Comparison of ENCODE assay signal across 24 cellular contexts in the genomic region with DNA sequence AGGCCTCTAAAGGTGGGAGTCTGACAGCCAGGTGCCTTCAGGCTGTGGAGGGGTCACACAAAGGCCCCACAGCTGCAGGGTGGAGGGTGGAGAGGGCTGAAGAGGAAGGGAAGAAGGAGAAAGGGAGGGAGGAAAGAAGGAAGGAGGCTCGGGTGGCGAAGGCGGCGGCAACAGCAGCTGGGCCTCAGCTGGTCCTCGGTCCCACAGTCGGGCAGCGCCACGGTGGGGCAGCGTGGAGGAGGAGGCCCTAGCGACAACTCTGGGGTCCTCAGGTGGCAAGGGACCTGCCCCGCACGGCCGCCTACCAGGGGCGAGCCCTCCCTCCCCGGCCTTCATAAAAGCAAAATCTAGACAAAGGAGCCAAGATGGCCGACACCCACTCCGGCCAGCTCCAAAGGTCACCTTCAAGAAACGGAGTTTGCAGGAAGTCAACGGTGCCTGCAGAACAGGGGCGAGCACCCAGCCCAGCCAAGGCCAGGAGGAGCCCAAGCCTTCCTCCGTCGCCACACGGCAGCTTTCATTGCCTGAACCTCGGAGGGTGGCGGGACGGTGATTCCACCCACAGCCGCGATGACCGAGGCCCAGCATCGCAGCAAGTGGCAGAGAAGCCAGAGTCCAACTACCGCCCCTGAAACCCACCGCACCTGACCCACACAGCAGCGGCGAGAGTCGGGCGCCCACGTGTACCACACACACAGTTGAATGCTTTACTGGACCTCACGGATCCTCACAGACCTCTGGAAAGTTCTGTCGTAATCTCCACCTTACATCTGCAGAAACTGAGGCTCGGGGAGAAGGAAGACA.
DNase-seq lines count a peak whose midpoint lies in the region; FAIRE-seq and TF ChIP-seq lines count a peak whose summit lies in the region.
"Had no signal": no experiment of that assay in that cellular context is flagged by ENCODE, and none has a peak within 500 bp of the region (broad histone marks: within the 10 kb centered on the region; RNA-seq: fewer than 3 reads in every experiment).

No MANE protein-coding gene starts in this region.

- 0 out of 2 replicates have a peak overlapping the region, but pooled peaks have one; percentile 31 for H2BK15ac ChIP-seq in H1 (ENCODE audit: low read length)

- H3K56ac ChIP-seq in H1 (replicated peaks; ENCODE audit: insufficient read length, low read depth, low read length), result no peak overlapping the region

- no peaks in the 10 kb centered on the region for H3K9me3 ChIP-seq in H1 (ENCODE audit: insufficient read depth in 2 of 2, low read depth in 1 of 2, low read length in 1 of 2)
- H3K9me3 ChIP-seq: BLaER1, colonic mucosa, heart left ventricle, lower lobe of right lung, mucosa of descending colon, SJSA1, thyroid gland had no signal

- H3K14ac ChIP-seq in H1 (ENCODE audit: insufficient read length), result no peak overlapping the region

- no peak overlapping the region for H4K5ac ChIP-seq in H1 (ENCODE audit: insufficient read length, low read depth, low read length)

- no peak for TF ChIP-seq POLR2A in H1 (IDR thresholded peaks at IDR 0.05; ENCODE audit: control extremely low read depth in 1 of 2, low read depth in 2 of 2, low read length in 2 of 2)

- CTCF ChIA-PET in RWPE1 (lab: Yijun Ruan, JAX) (interaction anchor here (0.6 kb wide), 1 partner anchor 172 kb away, joined by 3 read pairs; no protein-coding TSS in a partner anchor), H1 (lab: Charles Lee; ENCODE audit: partially characterized antibody) (interaction anchor here (1.3 to 1.9 kb wide), 3 partner anchors 15 to 100 kb away, joined by 3 to 6 read pairs (median 3); no protein-coding TSS in a partner anchor)

- H3K18ac ChIP-seq in H1 (ENCODE audit: extremely low read depth, low read length), result peak overlapping the region; percentile 60

- H4K20me1 ChIP-seq in H1 (replicated peaks in 1 of 2; ENCODE audit: control insufficient read depth in 1 of 2, insufficient read depth in 2 of 2, low read length in 2 of 2), result peaks cover 0 to 1% of the 10 kb centered on the region in 2 experiments

- no peaks in the 10 kb centered on the region for H3K27me3 ChIP-seq in H1 (replicated peaks in 1 of 4; ENCODE audit: control insufficient read depth in 3 of 4, extremely low read depth in 1 of 4, insufficient read depth in 3 of 4, low read length in 3 of 4)
- H3K27me3 ChIP-seq: BLaER1, colonic mucosa, heart left ventricle, SJSA1, thyroid gland had no signal

- no peaks in the 10 kb centered on the region; the same call in 1 of the 2 replicates for H3K23me2 ChIP-seq in H1 (ENCODE audit: low read depth, low read length)

- peak overlapping the region; percentile 52; the same call in 1 of the 2 replicates for H2BK5ac ChIP-seq in H1 (ENCODE audit: low read depth, low read length)

- H4K91ac ChIP-seq in H1 (replicated peaks; ENCODE audit: insufficient read length, low read length), result peak overlapping the region; percentile 58

- H3K4ac ChIP-seq in H1 (replicated peaks; ENCODE audit: insufficient read length, low read depth, low read length), result no peak overlapping the region

- peak overlapping the region; percentile 66 for H3K27ac ChIP-seq in RWPE1
- no peak overlapping the region for H3K27ac ChIP-seq in H1 (ENCODE audit: low read depth, low read length)
- H3K27ac ChIP-seq: BLaER1, colonic mucosa, heart left ventricle, lower lobe of right lung, SJSA1, thyroid gland had no signal

- no peak overlapping the region for H2BK20ac ChIP-seq in H1 (ENCODE audit: low read length)

- no peaks in the 10 kb centered on the region for H3K36me3 ChIP-seq in H1 (ENCODE audit: control insufficient read depth in 2 of 4, insufficient read depth in 4 of 4, low read length in 3 of 4)
- H3K36me3 ChIP-seq: colonic mucosa, heart left ventricle, lower lobe of right lung, thyroid gland had no signal

- TF ChIP-seq EP300 in H1 (IDR thresholded peaks at IDR 0.05; ENCODE audit: borderline replicate concordance in 1 of 2, low read depth in 2 of 2, low read length in 2 of 2), result no peak

- peaks cover 41% of the 10 kb centered on the region for H3K4me1 Mint-ChIP-seq in mesothelial cell of epicardium
- no peaks in the 10 kb centered on the region for H3K4me1 Mint-ChIP-seq in T-helper 2 cell treated with Interferon-gamma antibody and Interleukin-4, amounts not matched to agents 5 μg/mL and 100 μg/mL, for 36 hours (ENCODE audit: low read depth)
- H3K4me1 Mint-ChIP-seq: activated CD4-positive, alpha-beta T cell treated with anti-CD3 and anti-CD28 coated beads, Interleukin-2, amount 10 ng/mL, durations not matched to agents 7 days and 5 days; activated naive CD8-positive, alpha-beta T cell treated with anti-CD3 and anti-CD28 coated beads for 36 hours had no signal

- 0 out of 2 replicates have a peak overlapping the region, but pooled peaks have one; percentile 82 for H2AK5ac ChIP-seq in H1 (ENCODE audit: low read depth, low read length)

- no peaks in the 10 kb centered on the region for H3K9me3 Mint-ChIP-seq in mesothelial cell of epicardium
- no peaks in the 10 kb centered on the region for H3K9me3 Mint-ChIP-seq in T-helper 2 cell treated with Interferon-gamma antibody and Interleukin-4, amounts not matched to agents 5 μg/mL and 100 μg/mL, for 36 hours
- H3K9me3 Mint-ChIP-seq: activated B cell treated with CpG ODN at 0.5 μM for 24 hours; activated CD4-positive, alpha-beta T cell treated with anti-CD3 and anti-CD28 coated beads, Interleukin-2, amount 10 ng/mL, durations not matched to agents 7 days and 5 days; activated naive CD8-positive, alpha-beta T cell treated with anti-CD3 and anti-CD28 coated beads for 36 hours had no signal

- H2BK12ac ChIP-seq in H1 (ENCODE audit: low read depth, low read length), result peak overlapping the region; percentile 22

- H3K23ac ChIP-seq in H1 (ENCODE audit: insufficient read length), result no peak overlapping the region

- no peak overlapping the region for H3K4me3 ChIP-seq in H1 (ENCODE audit: extremely low read depth in 1 of 4, insufficient read depth in 2 of 4, low read depth in 3 of 4, low read length in 4 of 4)
- H3K4me3 ChIP-seq: BLaER1, colonic mucosa, heart left ventricle, lower lobe of right lung, mucosa of descending colon, SJSA1, thyroid gland had no signal

- H3K27me3 Mint-ChIP-seq in mesothelial cell of epicardium (ENCODE audit: low read depth), result no peaks in the 10 kb centered on the region
- H3K27me3 Mint-ChIP-seq in T-helper 2 cell treated with Interferon-gamma antibody and Interleukin-4, amounts not matched to agents 5 μg/mL and 100 μg/mL, for 36 hours (ENCODE audit: low read depth), result no peaks in the 10 kb centered on the region
- H3K27me3 Mint-ChIP-seq: activated B cell treated with CpG ODN at 0.5 μM for 24 hours; activated CD4-positive, alpha-beta T cell treated with anti-CD3 and anti-CD28 coated beads, Interleukin-2, amount 10 ng/mL, durations not matched to agents 7 days and 5 days; activated naive CD8-positive, alpha-beta T cell treated with anti-CD3 and anti-CD28 coated beads for 36 hours had no signal

- POLR2A ChIA-PET in RWPE1 (lab: Yijun Ruan, JAX; ENCODE audit: low non-redundant PET), result interaction anchor here (1.2 kb wide), 1 partner anchor 100 kb away, joined by 3 read pairs; no protein-coding TSS in a partner anchor
- POLR2A ChIA-PET in H1 (lab: Charles Lee; ENCODE audit: partially characterized antibody), result interaction anchor here (0.9 to 1.2 kb wide), 3 partner anchors 12 to 98 kb away, joined by 3 to 4 read pairs (median 3); no protein-coding TSS in a partner anchor

- peaks cover 0 to 15% of the 10 kb centered on the region in 2 experiments; a peak in 1 of 4 replicates for H3K79me2 ChIP-seq in H1 (ENCODE audit: control insufficient read depth in 1 of 2, insufficient read depth in 2 of 2, low read length in 2 of 2)

- H3K36me3 Mint-ChIP-seq in mesothelial cell of epicardium, result peaks cover 9% of the 10 kb centered on the region
- no peaks in the 10 kb centered on the region for H3K36me3 Mint-ChIP-seq in T-helper 2 cell treated with Interferon-gamma antibody and Interleukin-4, amounts not matched to agents 5 μg/mL and 100 μg/mL, for 36 hours (ENCODE audit: low read depth)
- H3K36me3 Mint-ChIP-seq: activated naive CD8-positive, alpha-beta T cell treated with anti-CD3 and anti-CD28 coated beads for 36 hours had no signal

- H3K79me1 ChIP-seq in H1 (ENCODE audit: low read depth, low read length), result peaks cover 10% of the 10 kb centered on the region

- H2BK120ac ChIP-seq in H1 (replicated peaks; ENCODE audit: low read depth, low read length), result no peak overlapping the region

- 93% methylated on average over 39 of the region's 40 CpGs; no CpG with 5 or more reads in 1 of the 2 experiments for WGBS in H1 (ENCODE audit: extremely low coverage in 1 of 2, insufficient coverage in 1 of 2, insufficient read length in 1 of 2, insufficient replicate concordance in 2 of 2, low coverage in 1 of 2, low lambda C conversion rate in 2 of 2, missing lambda C conversion rate in 1 of 2), 2 experiments

- TF ChIP-seq CTCF in RWPE1 (conservative IDR thresholded peaks at IDR 0.05; ENCODE audit: low read depth) (no peak), H1 (IDR thresholded peaks at IDR 0.05; ENCODE audit: control extremely low read depth in 1 of 3, insufficient read depth in 1 of 3, low read depth in 1 of 3, low read length in 3 of 3) (no peak), mesothelial cell of epicardium (IDR thresholded peaks at IDR 0.05; ENCODE audit: unreplicated experiment) (no peak)

- peak overlapping the region; percentile 71 for H4K8ac ChIP-seq in H1 (ENCODE audit: extremely low read depth, insufficient read depth, low read length)

- H3K4me3 Mint-ChIP-seq in mesothelial cell of epicardium, result no peak overlapping the region
- H3K4me3 Mint-ChIP-seq in T-helper 2 cell treated with Interferon-gamma antibody and Interleukin-4, amounts not matched to agents 5 μg/mL and 100 μg/mL, for 36 hours, result no peak overlapping the region
- H3K4me3 Mint-ChIP-seq: activated B cell treated with CpG ODN at 0.5 μM for 24 hours; activated CD4-positive, alpha-beta T cell treated with anti-CD3 and anti-CD28 coated beads, Interleukin-2, amount 10 ng/mL, durations not matched to agents 7 days and 5 days; activated naive CD8-positive, alpha-beta T cell treated with anti-CD3 and anti-CD28 coated beads for 36 hours had no signal

- DNase-seq in RWPE1 (ENCODE audit: low spot score) (no peak), H1 (ENCODE audit: low read depth in 1 of 2, low spot score in 2 of 2) (peak in 1 of 2 experiments; percentile 41), mesothelial cell of epicardium (ENCODE audit: low spot score in 2 of 2, unreplicated experiment in 2 of 2) (no peak), COLO668 (lab: John Stamatoyannopoulos, UW; ENCODE audit: unreplicated experiment) (no peak), germinal center (ENCODE audit: low spot score) (no peak), DMS79 treated with DMSO at 0.1 percent for 48 hours (lab: John Stamatoyannopoulos, UW) (no peak)
- DNase-seq in T-helper 2 cell treated with Interferon-gamma antibody and Interleukin-4, amounts not matched to agents 5 μg/mL and 100 μg/mL, for 36 hours (ENCODE audit: low spot score), result no peak
- DNase-seq: activated B cell treated with CpG ODN at 0.5 μM for 24 hours; activated CD4-positive, alpha-beta T cell treated with anti-CD3 and anti-CD28 coated beads, Interleukin-2, amount 10 ng/mL, durations not matched to agents 7 days and 5 days; activated gamma-delta T cell; activated naive CD8-positive, alpha-beta T cell treated with anti-CD3 and anti-CD28 coated beads for 36 hours; aorta; COR-L47; effector memory CD4-positive, alpha-beta T cell; erythroblast; heart left ventricle; lower lobe of right lung; mucosa of descending colon; NCI-H1694; right cardiac atrium; thyroid gland had no signal

- H3K4me2 ChIP-seq in H1 (ENCODE audit: insufficient read depth in 1 of 2, low read depth in 2 of 2, low read length in 2 of 2), result no peak overlapping the region

- no peak overlapping the region for H3K9ac ChIP-seq in H1 (replicated peaks in 1 of 4; ENCODE audit: extremely low read depth in 1 of 4, low read depth in 3 of 4, low read length in 3 of 4)
- H3K9ac ChIP-seq: BLaER1 had no signal

- peak overlapping the region; percentile 81 for H3K27ac Mint-ChIP-seq in mesothelial cell of epicardium
- no peak overlapping the region for H3K27ac Mint-ChIP-seq in T-helper 2 cell treated with Interferon-gamma antibody and Interleukin-4, amounts not matched to agents 5 μg/mL and 100 μg/mL, for 36 hours
- H3K27ac Mint-ChIP-seq: activated B cell treated with CpG ODN at 0.5 μM for 24 hours; activated CD4-positive, alpha-beta T cell treated with anti-CD3 and anti-CD28 coated beads, Interleukin-2, amount 10 ng/mL, durations not matched to agents 7 days and 5 days; activated naive CD8-positive, alpha-beta T cell treated with anti-CD3 and anti-CD28 coated beads for 36 hours had no signal

- H3K4me1 ChIP-seq in H1 (replicated peaks in 1 of 4; ENCODE audit: control insufficient read depth in 3 of 4, insufficient read depth in 4 of 4, low read length in 3 of 4), result peaks cover 0 to 28% (median 11%) of the 10 kb centered on the region in 4 experiments; a peak in 6 of 7 replicates
- H3K4me1 ChIP-seq: colonic mucosa, lower lobe of right lung had no signal

- no peak for TF ChIP-seq RAD21 in H1 (IDR thresholded peaks at IDR 0.05 in 1 of 2, conservative IDR thresholded peaks at IDR 0.05 in 1 of 2; ENCODE audit: low read depth in 2 of 2, low read length in 2 of 2)

- no peak for FAIRE-seq in H1 (lab: Jason Lieb, UNC)

- H2AFZ ChIP-seq in H1 (ENCODE audit: low read length), result no peak overlapping the region
